ENCODE assay signal across 1 cellular context in the genomic region with DNA sequence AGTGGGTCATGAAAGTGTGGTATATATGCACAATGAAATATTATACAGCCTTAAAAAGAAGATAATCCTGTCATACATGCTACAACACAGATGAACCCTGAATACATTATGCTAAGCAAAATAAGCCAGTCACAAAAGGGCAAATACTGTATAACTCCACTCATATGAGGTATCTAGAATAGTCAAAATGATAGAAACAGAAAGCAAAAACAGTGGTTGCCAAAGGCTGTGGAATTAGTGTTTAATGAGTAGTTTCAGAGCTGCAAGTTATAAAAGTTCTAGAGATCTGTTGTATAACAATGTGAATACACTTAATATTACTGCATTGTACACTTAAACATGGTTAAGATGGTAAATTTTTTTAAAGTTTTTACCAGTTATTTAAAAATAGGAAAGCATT.
TF ChIP-seq lines count a peak whose summit lies in the region.

No MANE protein-coding gene starts in this region.

TF ChIP-seq in SK-N-SH, 30 proteins besides CTCF, POLR2A, EP300 and RAD21 (continued from another document):
- TF ChIP-seq, protein P1, sequence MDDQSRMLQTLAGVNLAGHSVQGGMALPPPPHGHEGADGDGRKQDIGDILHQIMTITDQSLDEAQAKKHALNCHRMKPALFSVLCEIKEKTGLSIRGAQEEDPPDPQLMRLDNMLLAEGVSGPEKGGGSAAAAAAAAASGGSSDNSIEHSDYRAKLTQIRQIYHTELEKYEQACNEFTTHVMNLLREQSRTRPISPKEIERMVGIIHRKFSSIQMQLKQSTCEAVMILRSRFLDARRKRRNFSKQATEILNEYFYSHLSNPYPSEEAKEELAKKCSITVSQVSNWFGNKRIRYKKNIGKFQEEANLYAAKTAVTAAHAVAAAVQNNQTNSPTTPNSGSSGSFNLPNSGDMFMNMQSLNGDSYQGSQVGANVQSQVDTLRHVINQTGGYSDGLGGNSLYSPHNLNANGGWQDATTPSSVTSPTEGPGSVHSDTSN (IDR thresholded peaks at IDR 0.05), result no peak
- TF ChIP-seq FOXJ3 (CRISPR knock-in tag; IDR thresholded peaks at IDR 0.05), result no peak
- no peak for TF ChIP-seq POLR2AphosphoS5 (IDR thresholded peaks at IDR 0.05; ENCODE audit: low read depth, low read length)
